26 cellular contexts compared by ENCODE assay signal in the genomic region with DNA sequence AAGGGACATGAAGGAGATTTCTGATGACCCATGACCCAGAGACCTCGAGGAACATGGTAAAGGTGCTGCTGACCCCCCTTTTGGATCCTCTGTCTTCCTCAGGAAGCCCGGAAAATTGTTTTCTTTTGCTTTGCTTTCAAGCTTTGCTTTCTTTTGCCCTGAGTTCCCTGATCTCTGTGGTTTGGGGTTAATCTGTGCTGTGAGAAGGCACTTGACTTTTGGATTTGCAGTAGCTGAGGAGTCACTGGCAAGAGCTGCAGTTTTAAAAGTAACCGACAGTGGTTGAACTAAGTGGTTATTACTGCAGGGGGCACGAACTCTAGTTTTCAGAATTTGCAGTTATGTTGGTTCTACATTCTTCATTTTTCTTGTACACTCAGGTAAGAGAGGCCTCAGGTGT. TPM values are rescaled to one million over a fixed set of nuclear protein-coding genes. Genes with fewer than 3 reads are reported as not detected.
DNase-seq lines count a peak whose midpoint lies in the region; ATAC-seq and TF ChIP-seq lines count a peak whose summit lies in the region.
"Had no signal": no experiment of that assay in that cellular context is flagged by ENCODE, and none has a peak within 500 bp of the region (broad histone marks: within the 10 kb centered on the region; RNA-seq: fewer than 3 reads in every experiment).

No MANE protein-coding gene starts in this region.

- no peak overlapping the region for H3K14ac ChIP-seq in mesenchymal stem cell (ENCODE audit: low read length in 2 of 2)

- no peak overlapping the region for H3K23ac ChIP-seq in mesenchymal stem cell (ENCODE audit: low read length in 2 of 2)

- no peak overlapping the region for H2BK12ac ChIP-seq in mesenchymal stem cell (ENCODE audit: low read length in 2 of 2)

- H2AK5ac ChIP-seq in mesenchymal stem cell (ENCODE audit: low read length, severe bottlenecking), result no peak overlapping the region

- no peak overlapping the region for H2BK15ac ChIP-seq in mesenchymal stem cell (ENCODE audit: low read depth, poor library complexity, severe bottlenecking)

- peaks cover 11% of the 10 kb centered on the region for H3K79me1 ChIP-seq in mesenchymal stem cell (replicated peaks; ENCODE audit: low read length, poor library complexity, severe bottlenecking)

- H3K18ac ChIP-seq in mesenchymal stem cell (ENCODE audit: low read depth in 1 of 2, low read length in 2 of 2), result no peak overlapping the region

- DNase-seq in A172 (ENCODE audit: low spot score) (peak; percentile 30), LHCN-M2 (ENCODE audit: low read depth) (peak; percentile 58), mesenchymal stem cell (peak; percentile 80), NOMO-1 treated with DMSO at 0.1 percent for 48 hours (lab: John Stamatoyannopoulos, UW; ENCODE audit: unreplicated experiment) (no peak), foreskin keratinocyte (no peak), cortex of kidney (lab: John Stamatoyannopoulos, UW) (no peak)
- DNase-seq in central memory CD8-positive, alpha-beta T cell (ENCODE audit: low spot score in 2 of 2), result no peak
- DNase-seq in activated naive CD4-positive, alpha-beta T cell treated with Interleukin-2 at 50 U/mL for 16 hours, result no peak
- DNase-seq: 8988T; activated CD4-positive, alpha-beta T cell treated with anti-CD3 and anti-CD28 coated beads for 4 hours; activated naive CD8-positive, alpha-beta T cell treated with anti-CD3 and anti-CD28 coated beads, Interleukin-2, amount 10 ng/mL, durations not matched to agents 7 days and 5 days; BE2C; COR-L47; DND-41; foreskin fibroblast; NCI-H1436 treated with DMSO at 0.1 percent for 48 hours; NCI-H2171; NCI-H524 treated with DMSO at 0.1 percent for 48 hours; nephron progenitor cell; small intestine; stimulated activated naive CD8-positive, alpha-beta T cell treated with anti-CD3 and anti-CD28 coated beads, Interleukin-15, Interleukin-2, amounts not matched to agents 100 U/mL and 50 U/mL, for 24 hours; upper lobe of left lung had no signal

- peaks cover 29% of the 10 kb centered on the region for H3K4me1 Mint-ChIP-seq in central memory CD8-positive, alpha-beta T cell
- H3K4me1 Mint-ChIP-seq: activated naive CD8-positive, alpha-beta T cell treated with anti-CD3 and anti-CD28 coated beads, Interleukin-2, amount 10 ng/mL, durations not matched to agents 7 days and 5 days had no signal

- H2BK5ac ChIP-seq in mesenchymal stem cell (ENCODE audit: low read depth, low read length, poor library complexity, severe bottlenecking), result no peak overlapping the region

- H4K91ac ChIP-seq in mesenchymal stem cell (ENCODE audit: low read length), result no peak overlapping the region

- 54% methylated on average over 3 of the region's 4 CpGs for WGBS in mesenchymal stem cell

- H3K4me2 ChIP-seq in mesenchymal stem cell (ENCODE audit: low read length, poor library complexity, severe bottlenecking), result no peak overlapping the region

- H3K9me3 Mint-ChIP-seq in central memory CD8-positive, alpha-beta T cell, result no peaks in the 10 kb centered on the region
- H3K9me3 Mint-ChIP-seq: dendritic cell treated with granulocyte-macrophage colony-stimulating factor and Interleukin-4, amounts not matched to agents 40 ng/mL and 50 ng/mL, for 4 days had no signal

- peaks cover 0 to 26% of the 10 kb centered on the region in 2 experiments for H3K36me3 ChIP-seq in mesenchymal stem cell (ENCODE audit: control insufficient read depth in 1 of 2, insufficient read depth in 2 of 2, low read depth in 1 of 2, low read length in 2 of 2)
- H3K36me3 ChIP-seq: BE2C had no signal

- H3K27me3 ChIP-seq in mesenchymal stem cell (ENCODE audit: control insufficient read depth in 1 of 2, insufficient read depth in 1 of 2, low read length in 2 of 2) (no peaks in the 10 kb centered on the region), foreskin keratinocyte (no peaks in the 10 kb centered on the region)
- H3K27me3 ChIP-seq: BE2C, upper lobe of left lung had no signal

- H3K27me3 Mint-ChIP-seq in central memory CD8-positive, alpha-beta T cell, result no peaks in the 10 kb centered on the region
- H3K27me3 Mint-ChIP-seq: activated naive CD8-positive, alpha-beta T cell treated with anti-CD3 and anti-CD28 coated beads, Interleukin-2, amount 10 ng/mL, durations not matched to agents 7 days and 5 days; brain; dendritic cell treated with granulocyte-macrophage colony-stimulating factor and Interleukin-4, amounts not matched to agents 40 ng/mL and 50 ng/mL, for 4 days; progenitor cell of endocrine pancreas had no signal

- TF ChIP-seq CTCF in foreskin keratinocyte (conservative IDR thresholded peaks at IDR 0.05), result no peak

- no peak overlapping the region for H2BK120ac ChIP-seq in mesenchymal stem cell (ENCODE audit: low read depth, low read length)

- no peak overlapping the region for H2AFZ ChIP-seq in mesenchymal stem cell (ENCODE audit: low read depth, low read length)

- peak overlapping the region; percentile 2 for H3K27ac Mint-ChIP-seq in central memory CD8-positive, alpha-beta T cell (ENCODE audit: low read depth)
- H3K27ac Mint-ChIP-seq: activated naive CD8-positive, alpha-beta T cell treated with anti-CD3 and anti-CD28 coated beads, Interleukin-2, amount 10 ng/mL, durations not matched to agents 7 days and 5 days; brain; dendritic cell treated with granulocyte-macrophage colony-stimulating factor and Interleukin-4, amounts not matched to agents 40 ng/mL and 50 ng/mL, for 4 days; nephron progenitor cell; progenitor cell of endocrine pancreas had no signal

- H3K9me3 ChIP-seq in mesenchymal stem cell (ENCODE audit: control insufficient read depth, low read length), result no peaks in the 10 kb centered on the region
- H3K9me3 ChIP-seq: BE2C, upper lobe of left lung had no signal

- no peak overlapping the region for H3K4ac ChIP-seq in mesenchymal stem cell (ENCODE audit: low read depth in 1 of 2, low read length in 2 of 2)

- no peak for ATAC-seq in central memory CD8-positive, alpha-beta T cell (replicated peaks; ENCODE audit: extremely low read depth, poor library complexity, severe bottlenecking)
- ATAC-seq in foreskin keratinocyte, result no peak
- ATAC-seq: Right ventricle myocardium inferior; stimulated activated naive CD8-positive, alpha-beta T cell treated with anti-CD3 and anti-CD28 coated beads, Interleukin-15, Interleukin-2, amounts not matched to agents 100 U/mL and 50 U/mL, for 24 hours had no signal

- no peak overlapping the region for H3K4me3 ChIP-seq in mesenchymal stem cell (ENCODE audit: insufficient read depth in 1 of 2, low read depth in 1 of 2, low read length in 2 of 2)
- H3K4me3 ChIP-seq: upper lobe of left lung had no signal

- H3K4me3 Mint-ChIP-seq in central memory CD8-positive, alpha-beta T cell, result no peak overlapping the region
- H3K4me3 Mint-ChIP-seq: activated naive CD8-positive, alpha-beta T cell treated with anti-CD3 and anti-CD28 coated beads, Interleukin-2, amount 10 ng/mL, durations not matched to agents 7 days and 5 days; brain; dendritic cell treated with granulocyte-macrophage colony-stimulating factor and Interleukin-4, amounts not matched to agents 40 ng/mL and 50 ng/mL, for 4 days; nephron progenitor cell had no signal

- H3K36me3 Mint-ChIP-seq in central memory CD8-positive, alpha-beta T cell (ENCODE audit: insufficient read depth), result peaks cover 7% of the 10 kb centered on the region

- no peak overlapping the region for H4K8ac ChIP-seq in mesenchymal stem cell (ENCODE audit: low read length)

- no peak overlapping the region for H3K9ac ChIP-seq in mesenchymal stem cell (ENCODE audit: low read length)

- H3K4me1 ChIP-seq in mesenchymal stem cell (ENCODE audit: control insufficient read depth, insufficient read depth, low read depth, low read length), result peaks cover 2% of the 10 kb centered on the region
- H3K4me1 ChIP-seq in foreskin keratinocyte, result no peaks in the 10 kb centered on the region
- H3K4me1 ChIP-seq: BE2C had no signal

- H3K27ac ChIP-seq in mesenchymal stem cell (ENCODE audit: low read length, poor library complexity, severe bottlenecking), result peak overlapping the region; percentile 40
- no peak overlapping the region for H3K27ac ChIP-seq in foreskin keratinocyte
- H3K27ac ChIP-seq: upper lobe of left lung had no signal

RNA-seq across cellular contexts. Expression of gene PDZD8, which starts 53.0 kb away (rescaled TPM):
- 23.9 and 24.8 TPM in 2 replicates for total RNA-seq in A172 (2014; rRNA removed; shearing (Covaris generic))
- 17.0 and 21.3 TPM in 2 replicates for total RNA-seq in LHCN-M2 (2014; rRNA removed)
- polyA plus RNA-seq in LHCN-M2 (2012), result 5.2 TPM
- polyA plus RNA-seq in mesenchymal stem cell (2013, experiment 1 of 2), result 13.7 TPM
- polyA plus RNA-seq in mesenchymal stem cell (2013, experiment 2 of 2), result 14.1 TPM
- 29.1 and 31.4 TPM in 2 replicates for total RNA-seq in foreskin keratinocyte
- polyA plus RNA-seq in foreskin keratinocyte, result 3.0 and 4.3 TPM in 2 replicates

Comparison
In these comparisons a context has a peak if more than half of its experiments do, and no peak if none do; other contexts are left out.
1. DNase-seq: peak in A172 (single experiment), LHCN-M2 (single experiment) and mesenchymal stem cell (single experiment); none in central memory CD8-positive, alpha-beta T cell (0 of 2), NOMO-1 treated with DMSO at 0.1 percent for 48 hours (single experiment), foreskin keratinocyte (0 of 2), cortex of kidney (single experiment) and activated naive CD4-positive, alpha-beta T cell treated with Interleukin-2 at 50 U/mL for 16 hours (single experiment).